9 cellular contexts compared by ENCODE assay signal in genomic region chr3:193040836-193041672, GRCh38.
A peak's percentile ranks its signal among the peaks of the same experiment; 100 is the strongest.
DNase-seq lines count a peak whose midpoint lies in the region; ATAC-seq and TF ChIP-seq lines count a peak whose summit lies in the region.
"Had no signal": no experiment of that assay in that cellular context is flagged by ENCODE, and none has a peak within 500 bp of the region (broad histone marks: within the 10 kb centered on the region; RNA-seq: fewer than 3 reads in every experiment).

No MANE protein-coding gene starts in this region.

- no peak overlapping the region for H3K4me3 ChIP-seq in right lobe of liver

- H3K4me1 ChIP-seq in right lobe of liver, result no peaks in the 10 kb centered on the region

- no peaks in the 10 kb centered on the region for H3K36me3 Mint-ChIP-seq in activated naive CD4-positive, alpha-beta T cell treated with anti-CD3 and anti-CD28 coated beads for 36 hours (ENCODE audit: low read depth)
- no peaks in the 10 kb centered on the region for H3K36me3 Mint-ChIP-seq in brain
- H3K36me3 Mint-ChIP-seq: activated naive CD4-positive, alpha-beta T cell treated with anti-CD3 and anti-CD28 coated beads, Interleukin-2, amount 50 U/mL, for 24 hours had no signal

- no peak overlapping the region for H3K27ac Mint-ChIP-seq in activated naive CD4-positive, alpha-beta T cell treated with anti-CD3 and anti-CD28 coated beads for 36 hours
- no peak overlapping the region for H3K27ac Mint-ChIP-seq in brain
- H3K27ac Mint-ChIP-seq: activated naive CD4-positive, alpha-beta T cell treated with anti-CD3 and anti-CD28 coated beads, Interleukin-2, amount 50 U/mL, for 24 hours had no signal

- peak; percentile 65 to 67 for TF ChIP-seq CTCF in brain (conservative IDR thresholded peaks at IDR 0.05)
- peak; percentile 46 to 54 (median 49) for TF ChIP-seq CTCF in right lobe of liver (IDR thresholded peaks at IDR 0.05)

- no peaks in the 10 kb centered on the region for H3K27me3 ChIP-seq in right lobe of liver

- no peaks in the 10 kb centered on the region for H3K27me3 Mint-ChIP-seq in activated naive CD4-positive, alpha-beta T cell treated with anti-CD3 and anti-CD28 coated beads for 36 hours (ENCODE audit: low read depth)
- H3K27me3 Mint-ChIP-seq in brain, result peaks cover 4% of the 10 kb centered on the region
- H3K27me3 Mint-ChIP-seq: activated naive CD4-positive, alpha-beta T cell treated with anti-CD3 and anti-CD28 coated beads, Interleukin-2, amount 50 U/mL, for 24 hours had no signal

- no peak overlapping the region for H3K4me3 Mint-ChIP-seq in activated naive CD4-positive, alpha-beta T cell treated with anti-CD3 and anti-CD28 coated beads for 36 hours
- H3K4me3 Mint-ChIP-seq in brain, result no peak overlapping the region
- H3K4me3 Mint-ChIP-seq: activated naive CD4-positive, alpha-beta T cell treated with anti-CD3 and anti-CD28 coated beads, Interleukin-2, amount 50 U/mL, for 24 hours had no signal

- H3K9me3 Mint-ChIP-seq in activated naive CD4-positive, alpha-beta T cell treated with anti-CD3 and anti-CD28 coated beads for 36 hours, result no peaks in the 10 kb centered on the region
- H3K9me3 Mint-ChIP-seq in brain, result peaks cover 0 to 8% (median 6%) of the 10 kb centered on the region in 5 experiments
- H3K9me3 Mint-ChIP-seq: activated naive CD4-positive, alpha-beta T cell treated with anti-CD3 and anti-CD28 coated beads, Interleukin-2, amount 50 U/mL, for 24 hours had no signal

- peak; percentile 66 for ATAC-seq in HG02870 (IDR thresholded peaks at IDR 0.05; ENCODE audit: unreplicated experiment)
- peak; percentile 64 to 76 (median 74) for ATAC-seq in right lobe of liver
- ATAC-seq in HG02938 (IDR thresholded peaks at IDR 0.05; ENCODE audit: unreplicated experiment), result no peak

- 23% methylated on average over 2 of the region's 2 CpGs for WGBS in right lobe of liver (ENCODE audit: insufficient coverage, low coverage, low lambda C conversion rate, missing lambda C conversion rate)

- H3K27ac ChIP-seq in right lobe of liver, result no peak overlapping the region

- intact Hi-C loops in activated naive CD4-positive, alpha-beta T cell treated with anti-CD3 and anti-CD28 coated beads for 36 hours (cut with micrococcal nuclease), result loop anchor here (1.0 to 5.0 kb wide), 5 partner anchors 124 to 531 kb away; partner anchors contain the start of gene MB21D2
- intact Hi-C loops in right lobe of liver (cut with DNase I), result loop anchor here (5.0 to 10.0 kb wide), 2 partner anchors 224 to 226 kb away; no protein-coding TSS in a partner anchor

- no peaks in the 10 kb centered on the region for H3K9me3 ChIP-seq in right lobe of liver

- H3K36me3 ChIP-seq in right lobe of liver, result no peaks in the 10 kb centered on the region

- CTCF ChIA-PET in activated naive CD4-positive, alpha-beta T cell treated with anti-CD3 and anti-CD28 coated beads for 36 hours (lab: Charles Lee), result interaction anchor here (0.6 to 6.5 kb wide), 26 partner anchors 8 to 531 kb away, joined by 3 to 155 read pairs (median 4); no protein-coding TSS in a partner anchor

- peak; percentile 9 for DNase-seq in activated naive CD4-positive, alpha-beta T cell treated with anti-CD3 and anti-CD28 coated beads for 36 hours
- no peak for DNase-seq in activated naive CD4-positive, alpha-beta T cell (lab: John Stamatoyannopoulos, UW)
- DNase-seq in NCI-H226 (peak; percentile 38), right lobe of liver (no peak), KG1 (lab: John Stamatoyannopoulos, UW) (no peak)

- TF ChIP-seq POLR2A in right lobe of liver (IDR thresholded peaks at IDR 0.05), result no peak

- no peaks in the 10 kb centered on the region for H3K4me1 Mint-ChIP-seq in activated naive CD4-positive, alpha-beta T cell treated with anti-CD3 and anti-CD28 coated beads for 36 hours (ENCODE audit: low read depth)
- H3K4me1 Mint-ChIP-seq in brain, result peaks cover 13% of the 10 kb centered on the region
- H3K4me1 Mint-ChIP-seq: activated naive CD4-positive, alpha-beta T cell treated with anti-CD3 and anti-CD28 coated beads, Interleukin-2, amount 50 U/mL, for 24 hours had no signal

Comparison
In these comparisons a context has a peak if more than half of its experiments do, and no peak if none do; other contexts are left out.
1. DNase-seq: peak in activated naive CD4-positive, alpha-beta T cell treated with anti-CD3 and anti-CD28 coated beads for 36 hours (single experiment) and NCI-H226 (single experiment); none in activated naive CD4-positive, alpha-beta T cell (0 of 4), right lobe of liver (0 of 3) and KG1 (single experiment).